ENCODE assay signal across 8 cellular contexts in the genomic region with DNA sequence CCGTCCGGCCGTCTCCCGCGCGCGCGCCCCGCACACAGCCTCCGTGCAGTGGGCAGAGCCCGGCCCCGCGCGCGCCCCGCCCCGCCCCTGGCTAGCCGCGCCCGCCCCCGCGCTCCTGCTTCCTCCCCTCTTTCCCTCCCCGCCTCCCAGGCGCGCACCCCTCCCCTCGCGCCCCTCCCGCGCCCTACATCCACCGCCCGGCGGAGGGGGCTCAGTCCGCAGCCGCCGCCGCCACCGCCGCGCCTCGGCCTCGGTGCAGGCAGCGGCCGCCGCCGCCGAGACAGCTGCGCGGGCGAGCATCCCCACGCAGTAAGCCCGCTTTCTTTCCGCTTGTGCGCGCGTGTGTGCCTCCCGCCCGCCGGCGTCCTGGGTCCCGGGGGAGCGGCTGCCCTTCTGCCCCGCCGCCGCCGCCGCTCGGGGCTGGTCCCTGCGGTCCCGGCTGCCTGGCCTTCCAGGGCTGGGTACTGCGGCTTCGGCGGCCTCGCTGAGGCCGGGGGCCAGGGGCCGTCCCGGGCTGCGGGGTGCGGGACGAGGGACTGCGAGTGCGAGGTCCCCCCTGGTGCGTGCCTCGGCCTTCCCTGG. TPM values are rescaled to one million over a fixed set of nuclear protein-coding genes. Genes with fewer than 3 reads are reported as not detected.
DNase-seq lines count a peak whose midpoint lies in the region; ATAC-seq and TF ChIP-seq lines count a peak whose summit lies in the region.

A gene (plus strand): TSS at position 214 of the 582 bp plus-strand sequence.

- H3K9ac ChIP-seq in SK-N-MC (ENCODE audit: insufficient read length) = peak within 1 kb of the TSS; percentile 46

- no peak for DNase-seq in AG04449 (ENCODE audit: low read depth, low spot score)
- DNase-seq in HAP-1 (ENCODE audit: low spot score in 2 of 2) = peak; percentile 60 to 86
- no peak for DNase-seq in SK-N-MC (ENCODE audit: low read depth, low spot score)
- DNase-seq in adrenal gland = peak; percentile 20 to 62 (median 33)
- DNase-seq in left cardiac atrium = peak; percentile 69
- peak; percentile 87 for DNase-seq in posterior vena cava (ENCODE audit: low spot score)
- DNase-seq in AML-193 (lab: John Stamatoyannopoulos, UW) = no peak

- CTCF ChIA-PET in AG04449 (lab: Yijun Ruan, JAX) = no interaction called here

- in situ Hi-C loops in HAP-1 (cut with MboI; ENCODE audit: low sequenced_read_pairs) = no loop called here

- H3K36me3 ChIP-seq in HAP-1 (replicated peaks) (no peaks in the 10 kb centered on the region; the same call in 1 of the 2 replicates), SK-N-MC (ENCODE audit: insufficient read depth, low read length) (no peaks in the 10 kb centered on the region), adrenal gland (replicated peaks in 1 of 2) (no peaks in the 10 kb centered on the region)

- H3K4me3 ChIP-seq in AG04449 (ENCODE audit: low read depth, low read length) (peak within 1 kb of the TSS; percentile 61), HAP-1 (peak within 1 kb of the TSS; percentile 51), SK-N-MC (peak within 1 kb of the TSS; percentile 77), adrenal gland (peak within 1 kb of the TSS in 3 of 4 donors; percentile 8 to 61 (median 22))

- WGBS in adrenal gland, 4 donors = 1 to 74% (median 36%) methylated on average over 19 to 62 of the region's 83 CpGs; no CpG with 5 or more reads in 1 of the 4 donors

- peaks cover 16% of the 10 kb centered on the region for H3K4me1 ChIP-seq in HAP-1
- H3K4me1 ChIP-seq in adrenal gland (replicated peaks in 1 of 2) = no peaks in the 10 kb centered on the region

- TF ChIP-seq CTCF in AG04449 (IDR thresholded peaks at IDR 0.05; ENCODE audit: insufficient read depth, low read length, missing control alignments) (no peak), adrenal gland (IDR thresholded peaks at IDR 0.05) (no peak)

- intact Hi-C loops in adrenal gland (cut with DNase I) (no loop called here), left cardiac atrium (cut with DNase I) (no loop called here), posterior vena cava (cut with DNase I) (loop anchor here in 1 of 2 donors (5.0 kb wide), 1 partner anchor 115 kb away; no protein-coding TSS in a partner anchor)

- H3K27me3 ChIP-seq in HAP-1 (ENCODE audit: low read depth) (no peaks in the 10 kb centered on the region), adrenal gland (peaks cover 12% of the 10 kb centered on the region)

- peak; percentile 10 to 15 for TF ChIP-seq POLR2A in adrenal gland (IDR thresholded peaks at IDR 0.05)

- POLR2A ChIA-PET in AG04449 (lab: Yijun Ruan, JAX) = no interaction called here

- ATAC-seq in left cardiac atrium = peak; percentile 94 to 95
- ATAC-seq in HG03045 (IDR thresholded peaks at IDR 0.05; ENCODE audit: unreplicated experiment) = no peak

- H3K9me3 ChIP-seq in HAP-1 = peaks cover 3% of the 10 kb centered on the region; the same call in 1 of the 2 replicates
- H3K9me3 ChIP-seq in SK-N-MC (ENCODE audit: low read depth, low read length) = no peaks in the 10 kb centered on the region
- H3K9me3 ChIP-seq in adrenal gland (replicated peaks in 1 of 3) = no peaks in the 10 kb centered on the region

- H3K27ac ChIP-seq in SK-N-MC (no peak within 1 kb of the TSS), adrenal gland (peak within 1 kb of the TSS in 3 of 5 donors; percentile 32 to 77 (median 49))

RNA-seq across cellular contexts. Expression of the gene that starts here (rescaled TPM):
- total RNA-seq in adrenal gland (10 to 100 TPM; 23.2 to 72.7 (median 53.4) TPM), left cardiac atrium (1,000 to 10,000 TPM; 1,025 to 1,081 TPM), posterior vena cava (1,000 to 10,000 TPM; 1,036 to 1,050 TPM)
- polyA plus RNA-seq in adrenal gland = 10 to 100 TPM; 46.7 to 78.0 (median 50.0) TPM

Comparison
In these comparisons a context has a peak if more than half of its experiments do, and no peak if none do; other contexts are left out.
1. RNA of the gene that starts here (total RNA-seq): 1,025 to 1,081 TPM in left cardiac atrium and 1,036 to 1,050 TPM in posterior vena cava; 23.2 to 72.7 TPM in adrenal gland; every median in the first group is over 10 times any median in the second.
2. DNase-seq: peak in HAP-1 (2 of 2), adrenal gland (7 of 7), left cardiac atrium (single experiment) and posterior vena cava (single experiment); none in AG04449 (single experiment), SK-N-MC (single experiment) and AML-193 (0 of 2).
3. H3K4me3 ChIP-seq: peak in every context shown above with its lines; median percentile 77 in SK-N-MC; 61 in AG04449; 51 in HAP-1; 22 in adrenal gland.